ENCODE assay signal across 9 cellular contexts in the genomic region with DNA sequence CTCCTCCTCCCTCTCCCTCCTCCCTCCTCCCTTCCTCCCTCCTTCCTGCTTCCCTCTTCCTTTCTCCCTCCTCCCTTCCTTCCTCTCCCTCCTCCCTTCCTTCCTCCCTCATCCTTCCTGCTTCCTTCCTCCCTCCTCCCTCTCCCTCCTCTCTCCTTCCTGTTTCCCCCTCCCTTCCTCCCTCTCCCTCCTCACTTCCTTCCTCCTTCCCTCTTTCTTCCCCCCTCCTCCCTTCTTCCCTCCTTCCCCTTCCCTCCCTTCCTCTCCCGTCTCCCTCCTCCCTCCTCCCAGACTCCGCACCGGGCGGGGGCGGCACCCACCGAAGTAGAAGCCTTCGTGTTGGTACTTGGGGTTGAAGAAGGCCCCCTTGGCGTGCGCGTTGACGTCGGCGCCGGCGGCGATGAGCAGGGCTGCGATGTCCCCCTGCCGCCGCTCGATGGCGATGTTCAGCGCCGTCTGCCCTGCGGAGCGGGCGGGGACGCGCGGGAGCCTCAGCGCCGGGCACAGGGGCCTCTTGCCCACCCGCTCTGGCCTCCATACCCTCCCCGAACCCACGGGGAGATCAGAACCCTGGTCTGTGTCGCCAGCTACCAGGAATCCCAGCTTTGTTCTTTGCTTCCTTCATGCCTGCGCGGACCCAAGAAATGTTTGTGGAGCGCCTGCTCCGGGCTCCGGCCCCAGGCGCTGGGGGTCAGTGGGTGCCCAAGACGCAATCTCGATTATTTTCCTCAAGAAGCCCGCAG. TPM values are rescaled to one million over a fixed set of nuclear protein-coding genes. Genes with fewer than 3 reads are reported as not detected.
A peak's percentile ranks its signal among the peaks of the same experiment; 100 is the strongest.
DNase-seq lines count a peak whose midpoint lies in the region; ATAC-seq and TF ChIP-seq lines count a peak whose summit lies in the region.
"Had no signal": no experiment of that assay in that cellular context is flagged by ENCODE, and none has a peak within 500 bp of the region (broad histone marks: within the 10 kb centered on the region; RNA-seq: fewer than 3 reads in every experiment).

No MANE protein-coding gene starts in this region.

- no peaks in the 10 kb centered on the region for H3K36me3 ChIP-seq in parathyroid adenoma (ENCODE audit: control insufficient read depth, insufficient read depth, low read length)
- no peaks in the 10 kb centered on the region for H3K36me3 ChIP-seq in upper lobe of left lung
- no peaks in the 10 kb centered on the region for H3K36me3 ChIP-seq in PC-9 (ENCODE audit: low read depth)
- H3K36me3 ChIP-seq: BLaER1 had no signal

- peaks cover 2% of the 10 kb centered on the region for H3K4me1 ChIP-seq in parathyroid adenoma
- peaks cover 0 to 8% (median 0%) of the 10 kb centered on the region in 4 donors for H3K4me1 ChIP-seq in upper lobe of left lung
- H3K4me1 ChIP-seq in PC-9 (replicated peaks; ENCODE audit: insufficient read depth), result no peaks in the 10 kb centered on the region

- H3K4me2 ChIP-seq in parathyroid adenoma (ENCODE audit: low read length) (peak overlapping the region; percentile 57), PC-9 (no peak overlapping the region)
- H3K4me2 ChIP-seq: BLaER1 had no signal

- H3K9ac ChIP-seq in parathyroid adenoma, result no peak overlapping the region
- H3K9ac ChIP-seq: BLaER1 had no signal

- H3K4me3 ChIP-seq in parathyroid adenoma (ENCODE audit: low read depth, low read length) (peak overlapping the region; percentile 39), upper lobe of left lung (peak overlapping the region in 3 of 4 donors; percentile 24 to 46 (median 40)), PC-9 (no peak overlapping the region)
- H3K4me3 ChIP-seq: BLaER1 had no signal

- TF ChIP-seq EP300 in upper lobe of left lung (IDR thresholded peaks at IDR 0.05), result no peak

- peak overlapping the region; percentile 47 for H3K27ac ChIP-seq in parathyroid adenoma
- peak overlapping the region in 2 of 4 donors; percentile 35 for H3K27ac ChIP-seq in upper lobe of left lung
- H3K27ac ChIP-seq in PC-9, result no peak overlapping the region
- H3K27ac ChIP-seq: BLaER1 had no signal

- H3K79me2 ChIP-seq in parathyroid adenoma (no peaks in the 10 kb centered on the region), PC-9 (ENCODE audit: low read depth) (no peaks in the 10 kb centered on the region)

- H3F3A ChIP-seq in PC-9 (ENCODE audit: insufficient read depth, low read depth), result no peaks in the 10 kb centered on the region

- CTCF ChIA-PET in PC-9 (lab: Charles Lee), result interaction anchor here (0.6 kb wide), 1 partner anchor 87 kb away, joined by 4 read pairs; no protein-coding TSS in a partner anchor

- H3K27me3 ChIP-seq in parathyroid adenoma (ENCODE audit: control insufficient read depth, insufficient read depth, low read length) (no peaks in the 10 kb centered on the region), upper lobe of left lung (no peaks in the 10 kb centered on the region), PC-9 (ENCODE audit: insufficient read depth, low read depth) (no peaks in the 10 kb centered on the region)
- H3K27me3 ChIP-seq: BLaER1 had no signal

- H4K20me1 ChIP-seq in PC-9 (ENCODE audit: insufficient read depth), result no peaks in the 10 kb centered on the region
- H4K20me1 ChIP-seq: BLaER1 had no signal

- 6 to 7% methylated on average over 18 to 44 of the region's 44 CpGs for WGBS in upper lobe of left lung, 2 donors

- TF ChIP-seq POLR2A in upper lobe of left lung (IDR thresholded peaks at IDR 0.05), result no peak

- no TSS peak for BruUV-seq in PC-9 (replicated peaks; lab: Mats Ljungman, UMichigan)

- H2AFZ ChIP-seq in parathyroid adenoma (peak overlapping the region; percentile 98), PC-9 (no peak overlapping the region)

- no peaks in the 10 kb centered on the region for H3K9me3 ChIP-seq in parathyroid adenoma (ENCODE audit: control insufficient read depth, low read length)
- no peaks in the 10 kb centered on the region for H3K9me3 ChIP-seq in upper lobe of left lung
- H3K9me3 ChIP-seq in PC-9 (ENCODE audit: insufficient read depth, low read depth), result no peaks in the 10 kb centered on the region
- H3K9me3 ChIP-seq: BLaER1 had no signal

- POLR2A ChIA-PET in PC-9 (lab: Charles Lee; ENCODE audit: unreplicated experiment), result no interaction called here

- intact Hi-C loops in left cardiac atrium (cut with DNase I), result no loop called here
- intact Hi-C loops in PC-9 (cut with micrococcal nuclease; ENCODE audit: unreplicated experiment), result no loop called here

- TF ChIP-seq CTCF in parathyroid adenoma (IDR thresholded peaks at IDR 0.05), result peak; percentile 71
- TF ChIP-seq CTCF in upper lobe of left lung (IDR thresholded peaks at IDR 0.05), result peak; percentile 50 to 83 (median 64)
- TF ChIP-seq CTCF in PC-9 (conservative IDR thresholded peaks at IDR 0.05), result no peak

- H3K9me2 ChIP-seq in PC-9 (ENCODE audit: insufficient read depth), result no peaks in the 10 kb centered on the region

- ATAC-seq in left cardiac atrium (peak; percentile 83 to 90), upper lobe of left lung (ENCODE audit: low FRiP score in 2 of 2) (peak; percentile 85 to 93)

- DNase-seq in NCI-H1105 treated with DMSO at 0.1 percent for 48 hours (lab: John Stamatoyannopoulos, UW) (peak; percentile 29), NCI-H1105 (lab: John Stamatoyannopoulos, UW) (no peak), SHP77 (lab: John Stamatoyannopoulos, UW) (peak; percentile 65 to 80), left cardiac atrium (peak; percentile 74), upper lobe of left lung (peak in 1 of 2 donors; percentile 94), PC-9 (no peak)
- DNase-seq in activated naive CD8-positive, alpha-beta T cell treated with anti-CD3 and anti-CD28 coated beads, Interleukin-2, amount 50 U/mL, for 16 hours (ENCODE audit: low read depth, low spot score), result peak; percentile 32

RNA-seq across cellular contexts. Expression of a gene that starts 22.2 kb away (rescaled TPM):
- total RNA-seq in left cardiac atrium (1 to 10 TPM; 1.2 to 2.1 TPM), upper lobe of left lung (under 1 TPM; under 0.01 to 0.84 (median 0.28) TPM), PC-9 (2021) (1.5 and 1.9 TPM in 2 replicates)

RNA-seq across cellular contexts. Expression of a gene that starts 59.6 kb away (rescaled TPM):
- total RNA-seq in left cardiac atrium, result 1 to 10 TPM; 3.1 to 5.0 TPM
- 1 to 10 TPM in 3 of 6 donors, under 1 TPM in 3; 0.76 to 7.6 (median 1.2) TPM for total RNA-seq in upper lobe of left lung
- not detected in 2 replicates for total RNA-seq in PC-9 (2021)

Comparison
In these comparisons a context has a peak if more than half of its experiments do, and no peak if none do; other contexts are left out.
1. DNase-seq: peak in NCI-H1105 treated with DMSO at 0.1 percent for 48 hours (single experiment), SHP77 (2 of 2), activated naive CD8-positive, alpha-beta T cell treated with anti-CD3 and anti-CD28 coated beads, Interleukin-2, amount 50 U/mL, for 16 hours (single experiment) and left cardiac atrium (single experiment); none in NCI-H1105 (single experiment) and PC-9 (0 of 2).